8 cellular contexts compared by ENCODE assay signal in the genomic region with DNA sequence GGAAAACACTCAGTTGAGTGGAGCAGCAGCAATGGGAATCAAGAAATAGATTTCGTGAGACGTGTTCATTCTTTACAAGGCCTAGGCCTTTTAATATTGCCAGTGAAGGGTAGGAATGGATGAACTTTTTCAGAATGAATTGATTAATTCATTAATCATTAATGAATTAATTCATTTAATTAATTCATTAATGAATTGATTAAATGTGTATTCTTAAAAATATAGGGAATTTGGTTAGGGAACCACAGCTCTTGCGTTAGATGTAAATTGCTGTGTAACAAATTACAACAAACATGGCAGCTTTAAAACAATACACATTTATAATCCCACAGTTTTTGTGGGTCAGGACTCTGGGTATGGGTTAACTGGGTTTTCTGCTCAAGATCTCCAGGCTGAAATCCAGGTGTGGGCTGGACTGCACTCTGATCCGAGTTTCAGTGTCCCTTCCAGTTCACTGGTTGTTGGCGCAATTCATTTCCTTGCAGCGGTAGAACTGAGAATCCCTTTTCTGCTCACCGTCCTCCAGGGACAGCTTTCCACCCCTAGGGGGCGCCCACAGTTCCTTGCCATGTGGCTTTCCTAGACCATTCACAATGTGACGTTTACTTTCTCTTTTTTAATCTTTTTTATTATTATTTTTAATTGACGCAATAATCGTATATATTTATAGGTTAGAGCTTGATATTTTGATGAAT. TPM values are rescaled to one million over a fixed set of nuclear protein-coding genes. Genes with fewer than 3 reads are reported as not detected.
A peak's percentile ranks its signal among the peaks of the same experiment; 100 is the strongest.
DNase-seq lines count a peak whose midpoint lies in the region; ATAC-seq, FAIRE-seq and TF ChIP-seq lines count a peak whose summit lies in the region.

No MANE protein-coding gene starts in this region.

- ATAC-seq in A549, result peak; percentile 58 to 66; a peak in 4 of 6 replicates
- peak; percentile 83 for ATAC-seq in HG02870 (IDR thresholded peaks at IDR 0.05; ENCODE audit: unreplicated experiment)
- ATAC-seq in mucosa of descending colon, result peak; percentile 88

- no peaks in the 10 kb centered on the region for H3K9me3 ChIP-seq in A549
- no peaks in the 10 kb centered on the region for H3K9me3 ChIP-seq in effector memory CD4-positive, alpha-beta T cell (ENCODE audit: control insufficient read depth, low read length)
- no peaks in the 10 kb centered on the region for H3K9me3 ChIP-seq in mucosa of descending colon

- H3K27me3 ChIP-seq in effector memory CD4-positive, alpha-beta T cell (replicated peaks; ENCODE audit: control insufficient read depth, insufficient read depth, low read length, poor library complexity, severe bottlenecking), result no peaks in the 10 kb centered on the region

- H3K4me2 ChIP-seq in A549, result peak overlapping the region; percentile 15; the same call in 2 of the 3 replicates

- TF ChIP-seq POLR2A in A549 (IDR thresholded peaks at IDR 0.05; ENCODE audit: low read length), result no peak
- no peak for TF ChIP-seq POLR2A in GM12891 (IDR thresholded peaks at IDR 0.05; ENCODE audit: low read depth, low read length)

- H3K4me1 ChIP-seq in A549, result peaks cover 65% of the 10 kb centered on the region
- no peaks in the 10 kb centered on the region for H3K4me1 ChIP-seq in effector memory CD4-positive, alpha-beta T cell (ENCODE audit: control insufficient read depth, insufficient read depth, low read length, poor library complexity, severe bottlenecking)
- peaks cover 11% of the 10 kb centered on the region for H3K4me1 ChIP-seq in mucosa of descending colon (ENCODE audit: low read depth)

- peak overlapping the region; percentile 92 to 98 for H3K27ac ChIP-seq in A549
- H3K27ac ChIP-seq in effector memory CD4-positive, alpha-beta T cell (ENCODE audit: insufficient read depth, low read length, poor library complexity, severe bottlenecking), result no peak overlapping the region

- WGBS in A549 (ENCODE audit: missing lambda C conversion rate), result 36% methylated on average over 11 of the region's 11 CpGs

- no peak for FAIRE-seq in A549 (lab: Jason Lieb, UNC)
- no peak for FAIRE-seq in GM12891 (lab: Jason Lieb, UNC)

- TF ChIP-seq CTCF in A549 (IDR thresholded peaks at IDR 0.05) (peak; percentile 86), mucosa of descending colon (IDR thresholded peaks at IDR 0.05) (peak; percentile 90)

- no peak overlapping the region for H3K4me3 ChIP-seq in A549
- H3K4me3 ChIP-seq in effector memory CD4-positive, alpha-beta T cell (ENCODE audit: insufficient read depth, low read depth, low read length, poor library complexity, severe bottlenecking), result no peak overlapping the region
- H3K4me3 ChIP-seq in mucosa of descending colon, result no peak overlapping the region

- peak; percentile 76 to 81 for TF ChIP-seq RAD21 in A549 (conservative IDR thresholded peaks at IDR 0.05 in 1 of 2, IDR thresholded peaks at IDR 0.05 in 1 of 2)

- peak in 1 of 2 experiments; percentile 90 for DNase-seq in A549 (ENCODE audit: low read depth in 1 of 2, low spot score in 1 of 2)
- DNase-seq in GM12891 (ENCODE audit: insufficient read length, low spot score), result peak; percentile 34
- DNase-seq in NCI-H2227 (lab: John Stamatoyannopoulos, UW; ENCODE audit: unreplicated experiment), result peak; percentile 69
- peak; percentile 63 to 64 for DNase-seq in activated CD4-positive, alpha-beta T cell treated with anti-CD3 and anti-CD28 coated beads, Interleukin-2, amount 50 U/mL, for 4 hours
- peak; percentile 22 to 50 (median 23) for DNase-seq in effector memory CD4-positive, alpha-beta T cell
- peak; percentile 87 to 97 (median 94) for DNase-seq in mucosa of descending colon
- peak; percentile 71 for DNase-seq in stimulated activated CD8-positive, alpha-beta memory T cell treated with anti-CD3 and anti-CD28 coated beads, Interleukin-7, amount 100 ng/mL, for 24 hours (ENCODE audit: low read depth)

- no peaks in the 10 kb centered on the region for H3K36me3 ChIP-seq in effector memory CD4-positive, alpha-beta T cell (ENCODE audit: control insufficient read depth, insufficient read depth, low read length)
- no peaks in the 10 kb centered on the region for H3K36me3 ChIP-seq in mucosa of descending colon (ENCODE audit: low read depth)

- TF ChIP-seq EP300 in A549 (IDR thresholded peaks at IDR 0.05), result no peak

- POLR2A ChIA-PET in A549 (lab: Yijun Ruan, JAX), result interaction anchor here (1.1 to 3.0 kb wide), 6 partner anchors 20 to 71 kb away, joined by 3 to 15 read pairs (median 4); a partner anchor contains a TSS

- intact Hi-C loops in mucosa of descending colon (cut with DNase I, micrococcal nuclease), result no loop called here

- CTCF ChIA-PET in A549 (lab: Yijun Ruan, JAX), result interaction anchor here (0.6 to 19.2 kb wide), 35 partner anchors 9 to 543 kb away, joined by 3 to 655 read pairs (median 6); a partner anchor contains a TSS

TF ChIP-seq in A549, 52 proteins besides CTCF, POLR2A, EP300 and RAD21 (continues in another document):
- no peak for TF ChIP-seq RNF2 (IDR thresholded peaks at IDR 0.05; ENCODE audit: borderline replicate concordance, low read depth)
- peak; percentile 89 for TF ChIP-seq MYC (IDR thresholded peaks at IDR 0.05; ENCODE audit: borderline replicate concordance, low read length)
- no peak for TF ChIP-seq ESRRA (IDR thresholded peaks at IDR 0.05; ENCODE audit: borderline replicate concordance, low read length)
- TF ChIP-seq MAFK (IDR thresholded peaks at IDR 0.05; ENCODE audit: partially characterized antibody), result no peak
- TF ChIP-seq EHMT2 (IDR thresholded peaks at IDR 0.05; ENCODE audit: low read depth), result no peak
- peak; percentile 65; the same call in 1 of the 2 replicates for TF ChIP-seq HEYL (CRISPR knock-in tag; IDR thresholded peaks at IDR 0.05)
- no peak for TF ChIP-seq NR3C1 (IDR thresholded peaks at IDR 0.05)
- TF ChIP-seq, protein P1, sequence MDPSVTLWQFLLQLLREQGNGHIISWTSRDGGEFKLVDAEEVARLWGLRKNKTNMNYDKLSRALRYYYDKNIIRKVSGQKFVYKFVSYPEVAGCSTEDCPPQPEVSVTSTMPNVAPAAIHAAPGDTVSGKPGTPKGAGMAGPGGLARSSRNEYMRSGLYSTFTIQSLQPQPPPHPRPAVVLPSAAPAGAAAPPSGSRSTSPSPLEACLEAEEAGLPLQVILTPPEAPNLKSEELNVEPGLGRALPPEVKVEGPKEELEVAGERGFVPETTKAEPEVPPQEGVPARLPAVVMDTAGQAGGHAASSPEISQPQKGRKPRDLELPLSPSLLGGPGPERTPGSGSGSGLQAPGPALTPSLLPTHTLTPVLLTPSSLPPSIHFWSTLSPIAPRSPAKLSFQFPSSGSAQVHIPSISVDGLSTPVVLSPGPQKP (IDR thresholded peaks at IDR 0.05; ENCODE audit: low read depth, low read length), result no peak
- TF ChIP-seq, protein P2, sequence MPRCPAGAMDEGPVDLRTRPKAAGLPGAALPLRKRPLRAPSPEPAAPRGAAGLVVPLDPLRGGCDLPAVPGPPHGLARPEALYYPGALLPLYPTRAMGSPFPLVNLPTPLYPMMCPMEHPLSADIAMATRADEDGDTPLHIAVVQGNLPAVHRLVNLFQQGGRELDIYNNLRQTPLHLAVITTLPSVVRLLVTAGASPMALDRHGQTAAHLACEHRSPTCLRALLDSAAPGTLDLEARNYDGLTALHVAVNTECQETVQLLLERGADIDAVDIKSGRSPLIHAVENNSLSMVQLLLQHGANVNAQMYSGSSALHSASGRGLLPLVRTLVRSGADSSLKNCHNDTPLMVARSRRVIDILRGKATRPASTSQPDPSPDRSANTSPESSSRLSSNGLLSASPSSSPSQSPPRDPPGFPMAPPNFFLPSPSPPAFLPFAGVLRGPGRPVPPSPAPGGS (IDR thresholded peaks at IDR 0.05), result no peak

TF ChIP-seq in GM12891, 5 proteins besides CTCF, POLR2A, EP300 and RAD21:
- no peak for TF ChIP-seq POLR2AphosphoS5 (IDR thresholded peaks at IDR 0.05; ENCODE audit: low read depth, low read length)
- TF ChIP-seq TAF1 (IDR thresholded peaks at IDR 0.05; ENCODE audit: low read depth, low read length), result no peak
- no peak for TF ChIP-seq PAX5 (IDR thresholded peaks at IDR 0.05; ENCODE audit: insufficient read depth, low read length, severe bottlenecking)
- TF ChIP-seq SPI1 (IDR thresholded peaks at IDR 0.05; ENCODE audit: low read depth, low read length), result 0 out of 2 replicates have a peak, but pooled peaks have one; percentile 2
- no peak for TF ChIP-seq POU2F2 (IDR thresholded peaks at IDR 0.05; ENCODE audit: low read depth, low read length)

RNA-seq across cellular contexts. Expression of a gene that starts 32.8 kb away (rescaled TPM):
- polyA plus RNA-seq in A549 (2011; rRNA removed) (3.9 and 7.9 TPM in 2 replicates), A549 (2017; fragmentation: RNase III; extraction: RNeasy Plus Mini Kit Qiagen cat#74134 plus additional on column Dnase treatment) (1.2 to 1.4 TPM (median 1.3 TPM) in 3 replicates)
- 0.96 and 0.98 TPM in 2 replicates for polyA plus RNA-seq in A549 (2012; cell fraction: cytosol; rRNA removed)
- 0.73 and 1.2 TPM in 2 replicates for polyA plus RNA-seq in A549 (2012; cell fraction: nucleus; rRNA removed)
- polyA minus RNA-seq in A549 (2011; rRNA and poly(A)+ RNA removed), result 3.2 and 3.6 TPM in 2 replicates
- polyA plus RNA-seq in GM12891 (2012; ENCODE audit: low read depth, missing spikeins), result 1.4 TPM
- total RNA-seq in mucosa of descending colon, result 100 to 1,000 TPM in 2 of 3 donors, 10 to 100 TPM in 1; 39.4 to 191 (median 101) TPM
